In the genomic region with DNA sequence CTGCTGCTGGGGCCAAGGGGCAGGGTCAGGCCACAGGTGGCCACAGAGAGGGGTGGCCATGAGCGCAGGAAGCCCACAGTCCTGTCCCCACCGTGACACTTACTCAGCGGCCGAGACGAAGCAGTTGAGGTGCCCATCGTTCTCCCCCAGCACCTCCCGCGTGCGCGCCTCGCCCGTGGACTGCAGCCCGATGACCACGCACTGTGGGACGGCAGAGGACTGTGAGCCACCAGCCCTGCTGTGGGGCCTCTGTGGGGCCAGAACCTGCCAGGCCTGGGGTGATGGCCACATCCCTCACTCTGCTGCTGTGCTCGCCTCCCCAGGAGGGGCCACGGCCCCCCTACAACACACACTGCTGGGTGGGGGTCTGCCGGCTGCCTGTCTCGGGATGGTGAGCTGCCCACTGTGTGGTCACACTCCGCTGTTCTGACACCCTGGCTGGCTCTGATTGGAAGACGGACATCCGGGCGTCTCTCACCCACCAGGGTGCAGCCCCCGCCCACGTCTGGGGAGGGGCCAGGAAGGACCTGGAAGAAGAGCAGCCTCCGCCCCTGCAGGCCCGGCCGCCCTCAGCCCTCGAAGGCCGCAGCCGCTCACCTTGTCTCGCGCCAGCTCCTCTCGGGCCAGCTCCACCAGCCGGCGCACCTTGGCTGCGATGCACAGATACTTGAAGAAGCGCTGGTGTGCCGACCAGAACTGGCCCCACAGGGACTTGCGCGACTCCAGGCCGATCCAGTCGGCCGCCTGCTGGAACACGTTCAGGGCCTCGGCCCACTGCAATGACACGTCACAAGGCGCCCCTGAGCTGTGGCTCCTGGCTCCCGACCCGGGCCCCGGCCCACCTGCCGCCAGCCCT, we compare ENCODE assay signal across 20 cellular contexts.
"Had no signal": no experiment of that assay in that cellular context is flagged by ENCODE, and none has a peak within 500 bp of the region (broad histone marks: within the 10 kb centered on the region; RNA-seq: fewer than 3 reads in every experiment).

No MANE protein-coding gene starts in this region.

- H3K4me3 ChIP-seq: adrenal gland, breast epithelium, esophagus muscularis mucosa, transverse colon, uterus had no signal

- ATAC-seq: activated naive CD4-positive, alpha-beta T cell treated with anti-CD3 and anti-CD28 coated beads, Interleukin-2, amount 50 U/mL, for 72 hours; left lobe of liver; stimulated activated naive CD8-positive, alpha-beta T cell treated with anti-CD3 and anti-CD28 coated beads, Interleukin-15, Interleukin-2, amounts not matched to agents 100 U/mL and 50 U/mL, for 24 hours had no signal

- H3K9me3 ChIP-seq: adrenal gland, breast epithelium, esophagus muscularis mucosa, transverse colon, uterus had no signal

- H3K27me3 ChIP-seq: adrenal gland, breast epithelium, esophagus muscularis mucosa, transverse colon, uterus had no signal

- H3K27ac ChIP-seq: adrenal gland, esophagus muscularis mucosa, transverse colon, uterus, VCaP had no signal

- DNase-seq: activated CD4-positive, alpha-beta T cell treated with anti-CD3 and anti-CD28 coated beads for 1 hour; activated CD8-positive, alpha-beta memory T cell treated with anti-CD3 and anti-CD28 coated beads for 24 hours; activated CD8-positive, alpha-beta memory T cell treated with anti-CD3 and anti-CD28 coated beads, Interleukin-2, amount 50 U/mL, for 48 hours; activated gamma-delta T cell treated with Interleukin-2 at 50 U/mL for 16 hours; cerebellar nuclear complex; effector CD4-positive, alpha-beta T cell; mammary epithelial cell; midbrain; nucleus accumbens; posterior cingulate gyrus; stimulated activated CD4-positive, alpha-beta T cell treated with anti-CD3 and anti-CD28 coated beads, Interleukin-2, amount 100 ng/mL, for 24 hours; stimulated activated naive CD8-positive, alpha-beta T cell treated with anti-CD3 and anti-CD28 coated beads, Interleukin-15, Interleukin-2, amounts not matched to agents 100 U/mL and 50 U/mL, for 24 hours; transverse colon; uterus had no signal

- H3K36me3 ChIP-seq: breast epithelium, uterus had no signal
